ENCODE assay signal across 16 cellular contexts in the genomic region with DNA sequence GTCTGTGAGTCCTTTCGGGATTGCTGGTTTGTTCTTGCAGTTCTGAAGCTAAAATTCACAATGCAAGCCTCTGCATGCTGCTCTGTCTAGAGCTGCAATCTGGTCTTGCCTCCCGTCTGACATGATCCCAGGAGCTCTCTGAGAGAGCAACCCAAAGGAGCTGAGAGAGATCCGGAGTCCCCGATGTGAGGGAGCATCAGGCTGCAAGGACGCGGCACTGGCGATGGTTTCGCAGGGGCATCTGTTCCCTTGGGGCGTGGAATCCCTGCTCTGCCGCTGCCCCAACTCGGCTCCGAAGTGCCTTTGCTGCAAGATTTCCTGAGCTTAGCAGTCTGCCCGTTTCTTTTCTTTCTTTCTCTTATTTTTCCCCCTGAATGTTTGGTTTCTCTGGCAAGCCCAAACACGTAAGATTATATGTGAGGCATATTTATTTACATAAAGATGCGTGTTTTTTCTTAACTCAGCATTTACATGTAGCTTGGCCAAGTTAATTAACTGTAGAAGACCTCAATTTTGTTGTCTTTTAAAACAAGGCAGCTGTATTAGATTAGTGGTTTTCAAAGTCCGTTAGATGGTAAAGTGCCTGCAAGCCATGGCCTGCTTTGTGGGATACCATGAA.
DNase-seq lines count a peak whose midpoint lies in the region; ATAC-seq, FAIRE-seq and TF ChIP-seq lines count a peak whose summit lies in the region.
"Had no signal": no experiment of that assay in that cellular context is flagged by ENCODE, and none has a peak within 500 bp of the region (broad histone marks: within the 10 kb centered on the region; RNA-seq: fewer than 3 reads in every experiment).

No MANE protein-coding gene starts in this region.

- H3K4me2 ChIP-seq in keratinocyte (ENCODE audit: control insufficient read depth, extremely low read depth, insufficient read depth, low read depth, low read length), result peak overlapping the region; percentile 97

- H3K36me3 ChIP-seq in bronchial epithelial cell (ENCODE audit: control insufficient read depth, insufficient read depth, low read length) (no peaks in the 10 kb centered on the region), keratinocyte (ENCODE audit: control insufficient read depth in 2 of 2, extremely low read depth in 1 of 2, insufficient read depth in 2 of 2, low read length in 2 of 2) (no peaks in the 10 kb centered on the region), MG63 (no peaks in the 10 kb centered on the region)
- H3K36me3 ChIP-seq: colonic mucosa had no signal

- ATAC-seq in GM19023 (IDR thresholded peaks at IDR 0.05; ENCODE audit: unreplicated experiment), result no peak
- ATAC-seq: stimulated activated naive CD8-positive, alpha-beta T cell treated with anti-CD3 and anti-CD28 coated beads, Interleukin-15, amount 100 ng/mL, for 72 hours had no signal

- no peaks in the 10 kb centered on the region for H3K9me1 ChIP-seq in keratinocyte (ENCODE audit: control insufficient read depth, extremely low read depth, insufficient read depth, low read length)

- FAIRE-seq in bronchial epithelial cell (lab: Jason Lieb, UNC) (no peak), keratinocyte (lab: Jason Lieb, UNC) (peak; percentile 83)
- FAIRE-seq: GM19239 had no signal

- H2AFZ ChIP-seq in keratinocyte (ENCODE audit: control insufficient read depth, low read length), result peak overlapping the region; percentile 85

- DNase-seq in Ammon's horn (ENCODE audit: low spot score) (peak; percentile 22), NCI-H1694 (lab: John Stamatoyannopoulos, UW) (peak; percentile 34), bronchial epithelial cell (ENCODE audit: low read depth) (peak; percentile 75), keratinocyte (ENCODE audit: low read depth, low spot score) (no peak), middle frontal gyrus (ENCODE audit: extremely low spot score, low spot score) (no peak), MV-4-11 (lab: John Stamatoyannopoulos, UW) (no peak), MG63 (no peak)
- DNase-seq: CD4-positive, alpha-beta T cell; colonic mucosa; DMS79 treated with DMSO at 0.1 percent for 48 hours; MM.1S; NCI-H2029 treated with DMSO at 0.1 percent for 48 hours; NCI-H524 treated with DMSO at 0.1 percent for 48 hours; stimulated activated naive CD8-positive, alpha-beta T cell treated with anti-CD3 and anti-CD28 coated beads, Interleukin-15, amount 100 ng/mL, for 72 hours had no signal

- H3K79me2 ChIP-seq in keratinocyte (ENCODE audit: control insufficient read depth, insufficient read depth, low read length), result no peaks in the 10 kb centered on the region

- TF ChIP-seq CTCF in bronchial epithelial cell (IDR thresholded peaks at IDR 0.05; ENCODE audit: insufficient read depth, low read length, severe bottlenecking) (no peak), keratinocyte (optimal IDR thresholded peaks at IDR 0.05 in 1 of 3, IDR thresholded peaks at IDR 0.05 in 1 of 3, conservative IDR thresholded peaks at IDR 0.05 in 1 of 3; ENCODE audit: extremely low read depth in 1 of 3, insufficient read depth in 2 of 3, low read length in 3 of 3) (no peak)

- dilution Hi-C loops in keratinocyte (cut with MboI; ENCODE audit: extremely low pct_ligation_motif_present, low sequenced_read_pairs), result no loop called here

- H3K4me3 ChIP-seq in bronchial epithelial cell (ENCODE audit: low read depth, low read length), result peak overlapping the region; percentile 39
- peak overlapping the region; percentile 30 to 79 (median 76) for H3K4me3 ChIP-seq in keratinocyte (ENCODE audit: control insufficient read depth in 2 of 3, extremely low read depth in 1 of 3, insufficient read depth in 2 of 3, low read depth in 1 of 3, low read length in 3 of 3)
- H3K4me3 ChIP-seq in MG63, result no peak overlapping the region
- H3K4me3 ChIP-seq: colonic mucosa had no signal

- peaks cover 29% of the 10 kb centered on the region for H3K4me1 ChIP-seq in keratinocyte (ENCODE audit: control insufficient read depth, extremely low read depth, insufficient read depth, low read length)
- H3K4me1 ChIP-seq: colonic mucosa had no signal

- no peaks in the 10 kb centered on the region for H4K20me1 ChIP-seq in keratinocyte (ENCODE audit: control insufficient read depth, extremely low read depth, insufficient read depth, low read length)

- peak overlapping the region; percentile 81 for H3K27ac ChIP-seq in keratinocyte (ENCODE audit: control insufficient read depth, insufficient read depth, low read length)
- H3K27ac ChIP-seq: colonic mucosa had no signal

- H3K9ac ChIP-seq in keratinocyte (ENCODE audit: control insufficient read depth, extremely low read depth, insufficient read depth, low read length), result peak overlapping the region; percentile 76

- H3K9me3 ChIP-seq in keratinocyte (ENCODE audit: control insufficient read depth, low read depth, low read length) (no peaks in the 10 kb centered on the region), MG63 (no peaks in the 10 kb centered on the region)
- H3K9me3 ChIP-seq: colonic mucosa had no signal

- H3K27me3 ChIP-seq in bronchial epithelial cell (ENCODE audit: control insufficient read depth, insufficient read depth, low read length), result no peaks in the 10 kb centered on the region
- no peaks in the 10 kb centered on the region for H3K27me3 ChIP-seq in keratinocyte (ENCODE audit: control insufficient read depth, extremely low read depth, insufficient read depth, low read length)
- H3K27me3 ChIP-seq in MG63, result no peaks in the 10 kb centered on the region
- H3K27me3 ChIP-seq: colonic mucosa had no signal

Comparison
In these comparisons a context has a peak if more than half of its experiments do, and no peak if none do; other contexts are left out.
1. DNase-seq: peak in Ammon's horn (single experiment), NCI-H1694 (single experiment) and bronchial epithelial cell (single experiment); none in keratinocyte (single experiment), middle frontal gyrus (single experiment), MV-4-11 (single experiment) and MG63 (single experiment).